9 cellular contexts compared by ENCODE assay signal in the genomic region with DNA sequence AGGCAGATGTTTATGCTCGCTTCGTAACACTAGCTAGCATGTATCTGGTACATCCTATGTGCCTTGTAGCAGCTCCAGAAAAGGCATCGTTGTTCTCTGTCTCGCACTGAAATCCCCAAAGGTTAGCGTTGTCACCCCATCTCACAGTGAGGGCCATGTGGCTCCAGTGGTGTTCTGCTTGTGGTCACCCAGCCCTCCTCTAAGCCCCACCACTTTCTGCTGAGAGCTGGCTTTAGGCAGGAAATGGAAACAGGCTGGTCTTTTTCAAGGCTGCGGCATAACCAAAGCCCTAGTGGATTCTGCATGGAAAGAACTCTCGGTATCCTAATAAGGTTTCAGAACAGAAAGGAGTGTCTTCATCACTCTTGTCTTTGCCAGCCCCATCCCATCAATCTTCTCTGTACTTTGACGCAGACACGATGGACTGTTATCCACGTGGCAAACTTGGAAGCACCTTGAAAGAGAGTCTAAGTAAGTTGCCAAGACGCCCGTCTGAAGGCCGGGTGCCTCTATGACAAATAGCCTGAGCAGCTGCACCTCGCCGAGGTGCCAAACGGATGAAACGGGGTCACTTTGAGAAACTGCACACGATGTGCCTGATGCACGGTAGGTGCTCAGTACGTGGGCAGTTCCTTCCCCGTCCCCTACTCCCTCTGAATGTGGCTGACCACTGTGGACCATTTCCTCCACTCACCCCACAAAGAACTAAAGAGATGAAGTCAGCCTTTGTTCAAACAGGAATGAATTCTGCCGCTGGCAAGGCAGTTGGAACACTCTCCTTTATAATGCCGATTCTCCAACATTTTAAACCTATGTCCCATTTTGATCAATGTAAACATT. TPM values are rescaled to one million over a fixed set of nuclear protein-coding genes. Genes with fewer than 3 reads are reported as not detected.
DNase-seq lines count a peak whose midpoint lies in the region; ATAC-seq and TF ChIP-seq lines count a peak whose summit lies in the region.
"Had no signal": no experiment of that assay in that cellular context is flagged by ENCODE, and none has a peak within 500 bp of the region (broad histone marks: within the 10 kb centered on the region; RNA-seq: fewer than 3 reads in every experiment).

No MANE protein-coding gene starts in this region.

- H3K36me3 Mint-ChIP-seq in activated CD4-positive, alpha-beta T cell treated with anti-CD3 and anti-CD28 coated beads for 36 hours (ENCODE audit: low read depth) = no peaks in the 10 kb centered on the region

- H3K27ac ChIP-seq in Panc1 (ENCODE audit: low read length) = no peak overlapping the region
- H3K27ac ChIP-seq in heart left ventricle = peak overlapping the region; percentile 19 to 91 (median 80)
- peak overlapping the region; percentile 0 for H3K27ac ChIP-seq in substantia nigra (ENCODE audit: low read depth, low read length, poor library complexity, severe bottlenecking)
- peak overlapping the region in 1 of 3 donors; percentile 28 for H3K27ac ChIP-seq in thyroid gland
- H3K27ac ChIP-seq: neutrophil had no signal

- DNase-seq in Right ventricle myocardium inferior (ENCODE audit: missing footprints) (no peak), cardiac septum (ENCODE audit: low spot score) (no peak), Panc1 (ENCODE audit: low read depth, low spot score) (no peak), heart left ventricle (peak in 4 of 5 donors; percentile 50 to 74 (median 55)), substantia nigra (lab: John Stamatoyannopoulos, UW) (peak in 3 of 49 donors; percentile 24 to 44 (median 28)), thyroid gland (no peak)
- DNase-seq in activated CD4-positive, alpha-beta T cell treated with anti-CD3 and anti-CD28 coated beads for 36 hours = no peak

- no peak for TF ChIP-seq CTCF in Panc1 (IDR thresholded peaks at IDR 0.05)
- TF ChIP-seq CTCF in heart left ventricle (IDR thresholded peaks at IDR 0.05) = no peak
- no peak for TF ChIP-seq CTCF in thyroid gland (IDR thresholded peaks at IDR 0.05)

- H3K4me1 Mint-ChIP-seq in activated CD4-positive, alpha-beta T cell treated with anti-CD3 and anti-CD28 coated beads for 36 hours = peaks cover 31% of the 10 kb centered on the region

- CTCF ChIA-PET in Panc1 (lab: Charles Lee) = interaction anchor here (0.6 kb wide), 1 partner anchor 75 kb away, joined by 3 read pairs; no protein-coding TSS in a partner anchor
- CTCF ChIA-PET in activated CD4-positive, alpha-beta T cell treated with anti-CD3 and anti-CD28 coated beads for 36 hours (lab: Charles Lee) = interaction anchor here (1.1 to 1.5 kb wide), 2 partner anchors 197 to 220 kb away, joined by 3 to 6 read pairs; no protein-coding TSS in a partner anchor

- POLR2A ChIA-PET in Panc1 (lab: Charles Lee) = no interaction called here
- POLR2A ChIA-PET in activated CD4-positive, alpha-beta T cell treated with anti-CD3 and anti-CD28 coated beads for 36 hours (lab: Charles Lee) = no interaction called here

- no peak overlapping the region for H3K27ac Mint-ChIP-seq in activated CD4-positive, alpha-beta T cell treated with anti-CD3 and anti-CD28 coated beads for 36 hours

- H3K9me3 Mint-ChIP-seq in activated CD4-positive, alpha-beta T cell treated with anti-CD3 and anti-CD28 coated beads for 36 hours (ENCODE audit: low read depth) = no peaks in the 10 kb centered on the region

- intact Hi-C loops in Right ventricle myocardium inferior (cut with DNase I) = loop anchor here (5.0 kb wide), 1 partner anchor 101 kb away; no protein-coding TSS in a partner anchor
- intact Hi-C loops in cardiac septum (cut with DNase I) = loop anchor here (2.0 kb wide), 2 partner anchors 53 to 57 kb away; partner anchors contain the start of gene MEF2A
- intact Hi-C loops in Panc1 (cut with micrococcal nuclease; ENCODE audit: unreplicated experiment) = no loop called here
- intact Hi-C loops in heart left ventricle (cut with DNase I) = loop anchor here (2.0 to 10.0 kb wide), 10 partner anchors 21 to 103 kb away; partner anchors contain the start of gene MEF2A (in 7 of the 10)
- intact Hi-C loops in thyroid gland (cut with DNase I) = no loop called here
- intact Hi-C loops in activated CD4-positive, alpha-beta T cell treated with anti-CD3 and anti-CD28 coated beads for 36 hours (cut with DNase I, micrococcal nuclease) = loop anchor here in 1 of 2 experiments (10.0 kb wide), 1 partner anchor 197 kb away; no protein-coding TSS in a partner anchor

- no TSS peak for BruUV-seq in Panc1 (replicated peaks; lab: Mats Ljungman, UMichigan)

- H3K4me1 ChIP-seq in Panc1 (ENCODE audit: control insufficient read depth, insufficient read depth, low read length) (no peaks in the 10 kb centered on the region), heart left ventricle (peaks cover 3 to 95% (median 45%) of the 10 kb centered on the region in 12 donors), thyroid gland (peaks cover 7 to 18% of the 10 kb centered on the region in 2 donors)

- H3K4me3 ChIP-seq in Panc1 (ENCODE audit: low read depth in 2 of 2, low read length in 2 of 2) (peak overlapping the region in 1 of 2 experiments; percentile 25; a peak in 2 of 4 replicates), heart left ventricle (peak overlapping the region in 5 of 12 donors; percentile 2 to 20 (median 13)), thyroid gland (replicated peaks in 1 of 3) (no peak overlapping the region)

- H3K27me3 ChIP-seq in Panc1 (ENCODE audit: control insufficient read depth, insufficient read depth, low read length) (no peaks in the 10 kb centered on the region), heart left ventricle (no peaks in the 10 kb centered on the region), thyroid gland (no peaks in the 10 kb centered on the region)

- ATAC-seq in Right ventricle myocardium inferior (peak; percentile 63), Panc1 (peak; percentile 52), heart left ventricle (peak; percentile 56 to 74 (median 64)), HG03565 (IDR thresholded peaks at IDR 0.05; ENCODE audit: unreplicated experiment) (no peak)
- no peak for ATAC-seq in activated CD4-positive, alpha-beta T cell treated with anti-CD3 and anti-CD28 coated beads for 36 hours

- 30 to 41% (median 37%) methylated on average over 23 of the region's 23 CpGs for whole genome bisulfite sequencing in heart left ventricle, 4 donors
- 63 to 72% methylated on average over 23 of the region's 23 CpGs for whole genome bisulfite sequencing in thyroid gland, 2 donors

- H3K36me3 ChIP-seq in Panc1 (ENCODE audit: control insufficient read depth, insufficient read depth, low read length) = no peaks in the 10 kb centered on the region
- no peaks in the 10 kb centered on the region for H3K36me3 ChIP-seq in heart left ventricle
- no peaks in the 10 kb centered on the region for H3K36me3 ChIP-seq in thyroid gland
- H3K36me3 ChIP-seq: neutrophil had no signal

- no peaks in the 10 kb centered on the region for H3K27me3 Mint-ChIP-seq in activated CD4-positive, alpha-beta T cell treated with anti-CD3 and anti-CD28 coated beads for 36 hours

- H3K4me3 Mint-ChIP-seq in activated CD4-positive, alpha-beta T cell treated with anti-CD3 and anti-CD28 coated beads for 36 hours = no peak overlapping the region

- TF ChIP-seq POLR2A in heart left ventricle (IDR thresholded peaks at IDR 0.05) (no peak), thyroid gland (IDR thresholded peaks at IDR 0.05) (no peak)

- no peaks in the 10 kb centered on the region for H3K9me3 ChIP-seq in Panc1 (ENCODE audit: control insufficient read depth, insufficient read depth, low read depth, low read length)
- no peaks in the 10 kb centered on the region for H3K9me3 ChIP-seq in heart left ventricle
- no peaks in the 10 kb centered on the region for H3K9me3 ChIP-seq in thyroid gland
- H3K9me3 ChIP-seq: neutrophil had no signal

- in situ Hi-C loops in Panc1 (cut with HindIII; ENCODE audit: low pct_unique_long_range_greater_than_20kb, low sequenced_read_pairs) = no loop called here

RNA-seq across cellular contexts. Expression of gene MEF2A, which starts 57.8 kb away (rescaled TPM):
- total RNA-seq in Right ventricle myocardium inferior (135 TPM), cardiac septum (195 TPM), Panc1 (2021; ENCODE audit: unreplicated experiment) (31.1 TPM), heart left ventricle (100 to 1,000 TPM; 131 to 192 (median 160) TPM), thyroid gland (100 to 1,000 TPM in 2 of 4 donors, 10 to 100 TPM in 2; 55.3 to 155 (median 105) TPM)
- 17.3 TPM for polyA plus RNA-seq in Panc1 (2012; ENCODE audit: insufficient read length)
- polyA plus RNA-seq in heart left ventricle = 10 to 100 TPM; 53.4 to 54.2 TPM
- 10 to 100 TPM; 16.5 to 20.9 TPM for total RNA-seq in activated CD4-positive, alpha-beta T cell treated with anti-CD3 and anti-CD28 coated beads for 36 hours

Comparison
In these comparisons a context has a peak if more than half of its experiments do, and no peak if none do; other contexts are left out.
1. DNase-seq: peak in heart left ventricle (4 of 5); none in Right ventricle myocardium inferior (single experiment), cardiac septum (single experiment), Panc1 (single experiment), thyroid gland (0 of 2) and activated CD4-positive, alpha-beta T cell treated with anti-CD3 and anti-CD28 coated beads for 36 hours (single experiment).
2. ATAC-seq: peak in Right ventricle myocardium inferior (single experiment), Panc1 (single experiment) and heart left ventricle (4 of 4); none in activated CD4-positive, alpha-beta T cell treated with anti-CD3 and anti-CD28 coated beads for 36 hours (single experiment) and HG03565 (single experiment).
3. intact Hi-C loops: an anchor here in Right ventricle myocardium inferior (5.0 kb wide), cardiac septum (2.0 kb wide) and heart left ventricle (2.0 to 10.0 kb wide); none called in Panc1 and thyroid gland.